ENCODE assay signal across 8 cellular contexts in genomic region chr20:63657937-63658748, GRCh38. TPM values are rescaled to one million over a fixed set of nuclear protein-coding genes. Genes with fewer than 3 reads are reported as not detected.
A peak's percentile ranks its signal among the peaks of the same experiment; 100 is the strongest.
DNase-seq lines count a peak whose midpoint lies in the region; ATAC-seq, FAIRE-seq and TF ChIP-seq lines count a peak whose summit lies in the region.

TSS of gene RTEL1 (plus strand) at chr20:63658312. CDS start at chr20:63659403, 1,091 bp downstream.

- DNase-seq in GM12891 (ENCODE audit: insufficient read length, low spot score) (peak; percentile 100), NCI-H146 (lab: John Stamatoyannopoulos, UW) (peak; percentile 89), T-cell (peak; percentile 67 to 96 (median 83)), heart left ventricle (peak; percentile 94 to 96 (median 95)), posterior cingulate gyrus (peak; percentile 88 to 99 (median 92)), type B pancreatic cell (ENCODE audit: extremely low spot score, unreplicated experiment) (peak; percentile 93)

- H3K36me3 Mint-ChIP-seq in T-cell = peaks cover 6% of the 10 kb centered on the region
- no peaks in the 10 kb centered on the region for H3K36me3 Mint-ChIP-seq in type B pancreatic cell

- peaks cover 39 to 42% (median 42%) of the 10 kb centered on the region in 3 donors for H3K4me1 Mint-ChIP-seq in T-cell
- H3K4me1 Mint-ChIP-seq in type B pancreatic cell (ENCODE audit: unreplicated experiment) = peaks cover 26% of the 10 kb centered on the region

- ATAC-seq in HG02798 (IDR thresholded peaks at IDR 0.05; ENCODE audit: poor library complexity, unreplicated experiment) (peak; percentile 86), T-cell (replicated peaks in 1 of 4) (peak; percentile 84 to 88 (median 86)), heart left ventricle (peak; percentile 91 to 97 (median 96))

- intact Hi-C loops in heart left ventricle (cut with DNase I) (loop anchor here in 1 of 10 donors (2.0 to 10.0 kb wide), 3 partner anchors 31 to 207 kb away; partner anchors contain the start of genes ABHD16B, GMEB2, LIME1 and SLC2A4RG), posterior cingulate gyrus (cut with DNase I) (loop anchor here (1.0 kb wide), 1 partner anchor 49 kb away; the partner anchor contains the start of gene ARFRP1)

- peak; percentile 54 for TF ChIP-seq POLR2A in GM12891 (IDR thresholded peaks at IDR 0.05; ENCODE audit: low read depth, low read length)
- peak in 1 of 2 donors; percentile 35 for TF ChIP-seq POLR2A in heart left ventricle (IDR thresholded peaks at IDR 0.05)

- no peaks in the 10 kb centered on the region for H3K27me3 Mint-ChIP-seq in T-cell
- H3K27me3 Mint-ChIP-seq in type B pancreatic cell = no peaks in the 10 kb centered on the region

- FAIRE-seq in GM12891 (lab: Jason Lieb, UNC) = peak; percentile 93

- H3K36me3 ChIP-seq in heart left ventricle = peaks cover 0 to 33% (median 27%) of the 10 kb centered on the region in 9 donors

- CTCF ChIA-PET in T-cell (lab: Charles Lee) = interaction anchor here in 1 of 2 donors (0.6 to 1.7 kb wide), 6 partner anchors 16 to 322 kb away, joined by 3 to 16 read pairs (median 4); partner anchors contain the start of genes ARFRP1, SAMD10, TPD52L2 and ZGPAT

- H3K4me3 Mint-ChIP-seq in T-cell (peak within 1 kb of the TSS; percentile 88 to 95 (median 95)), type B pancreatic cell (peak within 1 kb of the TSS; percentile 99)

- peak within 1 kb of the TSS; percentile 61 to 91 (median 78) for H3K4me3 ChIP-seq in heart left ventricle

- peaks cover 0 to under 1% (median 0%) of the 10 kb centered on the region in 9 donors for H3K27me3 ChIP-seq in heart left ventricle

- H3K27ac ChIP-seq in adipose tissue (ENCODE audit: low read depth, low read length) (peak within 1 kb of the TSS; percentile 20), heart left ventricle (peak within 1 kb of the TSS; percentile 65 to 98 (median 89))

- H3K27ac Mint-ChIP-seq in T-cell (peak within 1 kb of the TSS; percentile 94 to 98), type B pancreatic cell (peak within 1 kb of the TSS; percentile 92)

- no peaks in the 10 kb centered on the region for H3K9me3 ChIP-seq in heart left ventricle

- H3K4me1 ChIP-seq in heart left ventricle = peaks cover 3 to 33% (median 21%) of the 10 kb centered on the region in 12 donors

- TF ChIP-seq CTCF in heart left ventricle (IDR thresholded peaks at IDR 0.05) (peak in 1 of 12 donors; percentile 10), type B pancreatic cell (conservative IDR thresholded peaks at IDR 0.05) (no peak)

- POLR2A ChIA-PET in T-cell (lab: Charles Lee) = no interaction called here

- no peaks in the 10 kb centered on the region for H3K9me3 Mint-ChIP-seq in T-cell
- no peaks in the 10 kb centered on the region for H3K9me3 Mint-ChIP-seq in type B pancreatic cell

- WGBS in adipose tissue, 3 donors = 1 to 2% (median 2%) methylated on average over 68 to 73 of the region's 73 CpGs
- 2 to 5% (median 2%) methylated on average over 49 to 73 of the region's 73 CpGs for WGBS in heart left ventricle, 4 donors

TF ChIP-seq in GM12891, 5 proteins besides CTCF, POLR2A, EP300 and RAD21:
- no peak for TF ChIP-seq PAX5 (IDR thresholded peaks at IDR 0.05; ENCODE audit: insufficient read depth, low read length, severe bottlenecking)
- peak; percentile 91 for TF ChIP-seq TAF1 (IDR thresholded peaks at IDR 0.05; ENCODE audit: low read depth, low read length)
- TF ChIP-seq POLR2AphosphoS5 (IDR thresholded peaks at IDR 0.05; ENCODE audit: low read depth, low read length) = peak; percentile 59; the same call in 1 of the 2 replicates
- TF ChIP-seq SPI1 (IDR thresholded peaks at IDR 0.05; ENCODE audit: low read depth, low read length) = peak; percentile 25; the same call in 1 of the 2 replicates
- TF ChIP-seq POU2F2 (IDR thresholded peaks at IDR 0.05; ENCODE audit: low read depth, low read length) = peak; percentile 62; the same call in 1 of the 2 replicates
TF ChIP-seq in GM12891: peak in this region for 4.

RNA-seq across cellular contexts. Expression of gene RTEL1, which starts in this region (rescaled TPM):
- polyA plus RNA-seq in GM12891 (2012; ENCODE audit: low read depth, missing spikeins) = 8.8 TPM
- total RNA-seq in T-cell (10 to 100 TPM; 30.7 to 41.6 (median 36.8) TPM), heart left ventricle (10 to 100 TPM in 5 of 9 donors, 1 to 10 TPM in 4; 3.0 to 17.8 (median 10.1) TPM), type B pancreatic cell (ENCODE audit: low replicate concordance) (20.7 and 39.2 TPM in 2 replicates)
- polyA plus RNA-seq in adipose tissue (10 to 100 TPM in 2 of 3 donors, 1 to 10 TPM in 1; 7.3 to 16.1 (median 11.8) TPM), heart left ventricle (1 to 10 TPM; 5.9 to 7.1 TPM)

Comparison
In these comparisons a context has a peak if more than half of its experiments do, and no peak if none do; other contexts are left out.
1. Peak in every context shown above with its lines: DNase-seq, ATAC-seq, H3K4me3 ChIP-seq and H3K27ac ChIP-seq.